8 cellular contexts compared by ENCODE assay signal in the genomic region with DNA sequence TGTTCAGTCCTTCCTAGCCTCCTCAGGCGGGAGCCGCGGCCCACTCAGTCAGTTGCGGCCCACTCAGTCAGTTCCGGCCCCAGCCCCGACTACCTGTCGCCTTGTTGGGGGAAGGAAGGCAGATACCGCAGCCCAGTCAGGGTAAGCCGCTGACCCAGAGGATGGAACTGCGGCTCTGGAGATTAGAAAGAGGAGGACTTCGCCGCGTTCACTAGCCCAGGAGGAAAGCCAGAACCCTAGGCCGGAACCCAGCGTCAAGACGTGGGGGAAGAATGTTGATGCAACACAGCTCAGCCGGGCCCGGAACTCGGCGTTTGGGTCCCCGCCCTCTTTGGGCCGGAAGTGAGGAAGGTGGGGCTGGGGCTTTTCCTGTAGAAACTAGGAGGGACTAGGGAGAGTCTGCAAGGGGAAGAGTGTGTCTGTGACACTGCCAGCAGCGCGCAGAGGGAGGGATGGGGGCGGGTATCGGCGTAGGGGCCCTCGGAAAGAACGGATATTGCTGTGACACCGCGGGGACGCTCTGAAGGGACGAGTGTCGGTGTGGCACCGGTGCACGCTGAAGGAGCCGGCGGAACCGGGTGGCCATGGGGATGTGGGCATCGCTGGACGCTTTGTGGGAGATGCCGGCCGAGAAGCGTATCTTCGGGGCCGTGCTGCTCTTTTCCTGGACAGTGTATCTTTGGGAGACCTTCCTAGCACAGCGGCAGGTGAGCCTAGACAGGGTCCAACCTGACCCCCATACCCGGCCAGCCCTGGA. TPM values are rescaled to one million over a fixed set of nuclear protein-coding genes. Genes with fewer than 3 reads are reported as not detected.
DNase-seq lines count a peak whose midpoint lies in the region; ATAC-seq and TF ChIP-seq lines count a peak whose summit lies in the region.

A gene (plus strand): TSS at position 549 of the 757 bp plus-strand sequence. CDS start 36 bp downstream, at position 585.

- H3K4me3 ChIP-seq in spleen, result peak within 1 kb of the TSS; percentile 72 to 98 (median 93)

- peak; percentile 78 for TF ChIP-seq POLR2A in GM18951 (IDR thresholded peaks at IDR 0.05; ENCODE audit: extremely low read depth, insufficient read depth, insufficient read length)
- TF ChIP-seq POLR2A in spleen (IDR thresholded peaks at IDR 0.05), result peak in 2 of 3 donors; percentile 7 to 63

- H3K9me3 ChIP-seq in spleen, result no peaks in the 10 kb centered on the region

- DNase-seq in AG08395 (ENCODE audit: low spot score) (peak; percentile 95), NCI-H345 treated with DMSO at 0.1 percent for 48 hours (lab: John Stamatoyannopoulos, UW; ENCODE audit: unreplicated experiment) (peak; percentile 89), inferior parietal cortex (ENCODE audit: extremely low spot score) (peak; percentile 97), spleen (peak; percentile 97)
- DNase-seq in activated CD4-positive, CD25-positive, alpha-beta regulatory T cell (lab: John Stamatoyannopoulos, UW), result peak; percentile 88 to 100 (median 91)
- DNase-seq in central memory CD4-positive, alpha-beta T cell, result peak; percentile 95

- peak within 1 kb of the TSS; percentile 91 to 98 (median 94) for H3K27ac ChIP-seq in spleen

- in situ Hi-C loops in GM18951 (cut with MboI; ENCODE audit: low sequenced_read_pairs, unreplicated experiment), result no loop called here

- H3K4me1 ChIP-seq in spleen, result peaks cover 24 to 70% (median 45%) of the 10 kb centered on the region in 6 donors

- H3K27me3 ChIP-seq in spleen (replicated peaks in 1 of 7), result no peaks in the 10 kb centered on the region

- intact Hi-C loops in spleen (cut with DNase I; ENCODE audit: low total_unique reads), result no loop called here

- peak; percentile 89 for ATAC-seq in HG03196 (IDR thresholded peaks at IDR 0.05; ENCODE audit: unreplicated experiment)

- peak in 2 of 11 experiments; percentile 20 to 31 for TF ChIP-seq CTCF in spleen (IDR thresholded peaks at IDR 0.05 in 8 of 11, conservative IDR thresholded peaks at IDR 0.05 in 3 of 11)

- peaks cover 0 to 36% (median 25%) of the 10 kb centered on the region in 6 donors for H3K36me3 ChIP-seq in spleen

- 0% methylated on average over 35 to 48 of the region's 48 CpGs for WGBS in spleen, 5 donors

RNA-seq across cellular contexts. Expression of the gene that starts here (rescaled TPM):
- 10 to 100 TPM; 20.4 to 33.3 (median 25.2) TPM for total RNA-seq in spleen
- 10 to 100 TPM in 2 of 3 donors, 1 to 10 TPM in 1; 7.9 to 10.9 (median 10.6) TPM for polyA plus RNA-seq in spleen

Comparison
In these comparisons a context has a peak if more than half of its experiments do, and no peak if none do; other contexts are left out.
1. Peak in every context shown above with its lines: DNase-seq, ATAC-seq, H3K4me3 ChIP-seq and H3K27ac ChIP-seq.